In the genomic region with DNA sequence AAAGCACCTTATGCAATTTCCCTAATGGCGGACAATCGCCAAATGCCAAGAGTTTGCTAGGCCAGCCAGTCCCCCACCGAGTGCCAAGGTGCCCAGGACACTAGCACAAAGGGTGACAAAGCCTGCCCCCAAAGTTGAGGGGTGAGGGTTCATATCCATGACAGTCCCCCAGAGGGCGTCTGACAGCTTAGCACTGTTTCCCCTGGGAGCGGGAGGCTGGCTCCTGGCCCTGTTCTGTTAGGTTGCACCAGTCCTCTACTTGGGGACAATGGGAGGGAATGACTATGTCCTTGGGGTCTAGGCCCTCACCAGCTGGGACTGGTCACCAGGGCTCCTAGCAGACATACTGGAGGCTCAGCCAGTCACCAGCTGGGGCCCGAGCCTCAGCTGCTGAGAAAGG, we compare ENCODE assay signal across 15 cellular contexts.
A peak's percentile ranks its signal among the peaks of the same experiment; 100 is the strongest.
DNase-seq lines count a peak whose midpoint lies in the region; ATAC-seq, FAIRE-seq and TF ChIP-seq lines count a peak whose summit lies in the region.
"Had no signal": no experiment of that assay in that cellular context is flagged by ENCODE, and none has a peak within 500 bp of the region (broad histone marks: within the 10 kb centered on the region; RNA-seq: fewer than 3 reads in every experiment).

No MANE protein-coding gene starts in this region.

- H3K18ac ChIP-seq in H1 (ENCODE audit: extremely low read depth, low read length), result no peak overlapping the region; the same call in 1 of the 2 replicates

- intact Hi-C loops in A673 (cut with micrococcal nuclease; ENCODE audit: unreplicated experiment), result loop anchor here (5.0 kb wide), 1 partner anchor 71 kb away; the partner anchor contains the start of gene PIPOX

- no peak overlapping the region for H3K56ac ChIP-seq in H1 (replicated peaks; ENCODE audit: insufficient read length, low read depth, low read length)

- H3K4me1 ChIP-seq in A673 (ENCODE audit: insufficient read depth, low read length, poor library complexity, severe bottlenecking) (peaks cover 36% of the 10 kb centered on the region), H1 (replicated peaks in 1 of 4; ENCODE audit: control insufficient read depth in 3 of 4, insufficient read depth in 4 of 4, low read length in 3 of 4) (peaks cover 0 to 19% (median 12%) of the 10 kb centered on the region in 4 experiments; a peak in 6 of 7 replicates)
- H3K4me1 ChIP-seq: foreskin keratinocyte had no signal

- no peak overlapping the region for H4K91ac ChIP-seq in H1 (replicated peaks; ENCODE audit: insufficient read length, low read length)

- H4K8ac ChIP-seq in H1 (ENCODE audit: extremely low read depth, insufficient read depth, low read length), result no peak overlapping the region

- no peaks in the 10 kb centered on the region for H3K36me3 ChIP-seq in A673 (ENCODE audit: insufficient read depth, low read length, poor library complexity, severe bottlenecking)
- H3K36me3 ChIP-seq in H1 (ENCODE audit: control insufficient read depth in 2 of 4, insufficient read depth in 4 of 4, low read length in 3 of 4), result peaks cover 0 to 9% (median 2%) of the 10 kb centered on the region in 4 experiments; a peak in 4 of 8 replicates

- peak; percentile 56 for DNase-seq in A673 (ENCODE audit: low spot score)
- DNase-seq in D721Med (ENCODE audit: insufficient read length, low spot score), result no peak
- DNase-seq in NCI-H82 treated with DMSO at 0.1 percent for 48 hours (lab: John Stamatoyannopoulos, UW; ENCODE audit: unreplicated experiment), result peak; percentile 37
- no peak for DNase-seq in H1 (ENCODE audit: low read depth in 1 of 2, low spot score in 2 of 2)
- no peak for DNase-seq in COR-L47 (lab: John Stamatoyannopoulos, UW)
- DNase-seq in mesenteric fat pad (ENCODE audit: low spot score), result no peak
- DNase-seq in NCI-H146 (lab: John Stamatoyannopoulos, UW), result no peak
- DNase-seq: activated CD4-positive, alpha-beta T cell treated with anti-CD3 and anti-CD28 coated beads, Interleukin-2, amount 10 ng/mL, durations not matched to agents 7 days and 5 days; activated naive CD8-positive, alpha-beta T cell treated with anti-CD3 and anti-CD28 coated beads for 36 hours; activated T-cell treated with anti-CD3 and anti-CD28 coated beads for 4 hours; foreskin keratinocyte; NCI-H2081 treated with DMSO at 0.1 percent for 48 hours had no signal

- TF ChIP-seq CTCF in A673 (conservative IDR thresholded peaks at IDR 0.05; ENCODE audit: low read depth, low read length) (peak; percentile 34; the same call in 1 of the 2 replicates), D721Med (IDR thresholded peaks at IDR 0.05; ENCODE audit: insufficient read depth, missing control alignments) (peak; percentile 26), H1 (IDR thresholded peaks at IDR 0.05; ENCODE audit: control extremely low read depth in 1 of 3, insufficient read depth in 1 of 3, low read depth in 1 of 3, low read length in 3 of 3) (peak; percentile 38 to 60 (median 55); a peak in 3 of 4 replicates)

- H2BK20ac ChIP-seq in H1 (ENCODE audit: low read length), result no peak overlapping the region

- BruUV-seq in A673 (replicated peaks; lab: Mats Ljungman, UMichigan), result no TSS peak

- peak; percentile 3 to 23; a peak in 1 of 4 replicates for TF ChIP-seq RAD21 in H1 (IDR thresholded peaks at IDR 0.05 in 1 of 2, conservative IDR thresholded peaks at IDR 0.05 in 1 of 2; ENCODE audit: low read depth in 2 of 2, low read length in 2 of 2)

- no peak overlapping the region for H2BK15ac ChIP-seq in H1 (ENCODE audit: low read length)

- no peak overlapping the region for H2AK5ac ChIP-seq in H1 (ENCODE audit: low read depth, low read length)

- no peak overlapping the region for H3K9ac ChIP-seq in H1 (replicated peaks in 1 of 4; ENCODE audit: extremely low read depth in 1 of 4, low read depth in 3 of 4, low read length in 3 of 4)

- peaks cover 2% of the 10 kb centered on the region; the same call in 1 of the 2 replicates for H3K23me2 ChIP-seq in H1 (ENCODE audit: low read depth, low read length)

- H3K14ac ChIP-seq in H1 (ENCODE audit: insufficient read length), result no peak overlapping the region

- no peak for TF ChIP-seq POLR2A in H1 (IDR thresholded peaks at IDR 0.05; ENCODE audit: control extremely low read depth in 1 of 2, low read depth in 2 of 2, low read length in 2 of 2)

- CTCF ChIA-PET in A673 (lab: Charles Lee) (interaction anchor here (0.8 to 11.8 kb wide), 4 partner anchors 11 to 386 kb away, joined by 3 to 309 read pairs (median 6); no protein-coding TSS in a partner anchor), H1 (lab: Charles Lee; ENCODE audit: partially characterized antibody) (interaction anchor here (0.9 to 19.8 kb wide), 15 partner anchors 10 to 186 kb away, joined by 3 to 548 read pairs (median 17); partner anchors contain the start of genes PHF12 and SEZ6)

- no peak for ATAC-seq in HG02610 (IDR thresholded peaks at IDR 0.05; ENCODE audit: unreplicated experiment)
- ATAC-seq: foreskin keratinocyte; natural killer cell treated with Interleukin-12 subunit alpha and Interleukin-12 subunit beta and Interleukin-15 and Interleukin-18, amount 100 ng/mL, for 72 hours had no signal

- no peaks in the 10 kb centered on the region for H3K79me1 ChIP-seq in H1 (ENCODE audit: low read depth, low read length)

- H2BK120ac ChIP-seq in H1 (replicated peaks; ENCODE audit: low read depth, low read length), result no peak overlapping the region

- no peaks in the 10 kb centered on the region for H4K20me1 ChIP-seq in H1 (replicated peaks in 1 of 2; ENCODE audit: control insufficient read depth in 1 of 2, insufficient read depth in 2 of 2, low read length in 2 of 2)

- no peak overlapping the region for H2AFZ ChIP-seq in H1 (ENCODE audit: low read length)

- H3K27ac ChIP-seq in A673 (ENCODE audit: low read depth, low read length, poor library complexity, severe bottlenecking) (peak overlapping the region; percentile 58), H1 (ENCODE audit: low read depth, low read length) (no peak overlapping the region)
- H3K27ac ChIP-seq: foreskin keratinocyte had no signal

- H4K5ac ChIP-seq in H1 (ENCODE audit: insufficient read length, low read depth, low read length), result no peak overlapping the region

- 84% methylated on average over 6 of the region's 6 CpGs; no CpG with 5 or more reads in 1 of the 2 experiments for WGBS in H1 (ENCODE audit: extremely low coverage in 1 of 2, insufficient coverage in 1 of 2, insufficient read length in 1 of 2, insufficient replicate concordance in 2 of 2, low coverage in 1 of 2, low lambda C conversion rate in 2 of 2, missing lambda C conversion rate in 1 of 2), 2 experiments

- no peak overlapping the region for H2BK5ac ChIP-seq in H1 (ENCODE audit: low read depth, low read length)

- H3K9me3 ChIP-seq in A673 (ENCODE audit: low read depth, low read length, poor library complexity, severe bottlenecking) (no peaks in the 10 kb centered on the region), H1 (ENCODE audit: insufficient read depth in 2 of 2, low read depth in 1 of 2, low read length in 1 of 2) (no peaks in the 10 kb centered on the region)

- no peak overlapping the region for H3K4me2 ChIP-seq in H1 (ENCODE audit: insufficient read depth in 1 of 2, low read depth in 2 of 2, low read length in 2 of 2)

- no peak overlapping the region for H2BK12ac ChIP-seq in H1 (ENCODE audit: low read depth, low read length)

- POLR2A ChIA-PET in A673 (lab: Charles Lee; ENCODE audit: low non-redundant PET) (no interaction called here), H1 (lab: Charles Lee; ENCODE audit: partially characterized antibody) (interaction anchor here (0.6 to 2.8 kb wide), 5 partner anchors 10 to 162 kb away, joined by 3 to 13 read pairs (median 3); no protein-coding TSS in a partner anchor)

- FAIRE-seq in D721Med (lab: Jason Lieb, UNC) (no peak), H1 (lab: Jason Lieb, UNC) (no peak)
- FAIRE-seq: endothelial cell of umbilical vein had no signal

- no peaks in the 10 kb centered on the region for H3K79me2 ChIP-seq in H1 (ENCODE audit: control insufficient read depth in 1 of 2, insufficient read depth in 2 of 2, low read length in 2 of 2)

- TF ChIP-seq EP300 in H1 (IDR thresholded peaks at IDR 0.05; ENCODE audit: borderline replicate concordance in 1 of 2, low read depth in 2 of 2, low read length in 2 of 2), result no peak

- no peak overlapping the region for H3K4ac ChIP-seq in H1 (replicated peaks; ENCODE audit: insufficient read length, low read depth, low read length)

- no peak overlapping the region for H3K23ac ChIP-seq in H1 (ENCODE audit: insufficient read length)

- H3K4me3 ChIP-seq in A673 (ENCODE audit: low read depth, low read length, poor library complexity, severe bottlenecking) (no peak overlapping the region), H1 (ENCODE audit: extremely low read depth in 1 of 4, insufficient read depth in 2 of 4, low read depth in 3 of 4, low read length in 4 of 4) (no peak overlapping the region)

- H3K27me3 ChIP-seq in A673 (replicated peaks; ENCODE audit: insufficient read depth, low read depth, low read length, poor library complexity), result no peaks in the 10 kb centered on the region
- H3K27me3 ChIP-seq in H1 (replicated peaks in 1 of 4; ENCODE audit: control insufficient read depth in 3 of 4, extremely low read depth in 1 of 4, insufficient read depth in 3 of 4, low read length in 3 of 4), result no peaks in the 10 kb centered on the region
- H3K27me3 ChIP-seq: foreskin keratinocyte had no signal

TF ChIP-seq in H1, 55 proteins besides CTCF, POLR2A, EP300 and RAD21:
- TF ChIP-seq JUN (IDR thresholded peaks at IDR 0.05; ENCODE audit: low read depth, low read length) (no peak), KDM1A (IDR thresholded peaks at IDR 0.05; ENCODE audit: borderline replicate concordance, low read length) (no peak), SRF (IDR thresholded peaks at IDR 0.05; ENCODE audit: low read depth, low read length) (no peak), GABPA (IDR thresholded peaks at IDR 0.05; ENCODE audit: borderline replicate concordance, insufficient read depth, low read length) (no peak), SIN3A (conservative IDR thresholded peaks at IDR 0.05 in 1 of 2, IDR thresholded peaks at IDR 0.05 in 1 of 2; ENCODE audit: low read depth in 1 of 2, low read length in 2 of 2) (0 out of 4 replicates have a peak, but pooled peaks of 1 of the 2 experiments have one; percentile 32)
- TF ChIP-seq, protein P1, sequence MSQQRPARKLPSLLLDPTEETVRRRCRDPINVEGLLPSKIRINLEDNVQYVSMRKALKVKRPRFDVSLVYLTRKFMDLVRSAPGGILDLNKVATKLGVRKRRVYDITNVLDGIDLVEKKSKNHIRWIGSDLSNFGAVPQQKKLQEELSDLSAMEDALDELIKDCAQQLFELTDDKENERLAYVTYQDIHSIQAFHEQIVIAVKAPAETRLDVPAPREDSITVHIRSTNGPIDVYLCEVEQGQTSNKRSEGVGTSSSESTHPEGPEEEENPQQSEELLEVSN (IDR thresholded peaks at IDR 0.05), result no peak

Comparison
In these comparisons a context has a peak if more than half of its experiments do, and no peak if none do; other contexts are left out.
1. DNase-seq: peak in A673 (single experiment) and NCI-H82 treated with DMSO at 0.1 percent for 48 hours (single experiment); none in D721Med (single experiment), H1 (0 of 2), COR-L47 (single experiment), mesenteric fat pad (single experiment) and NCI-H146 (single experiment).
2. Peak in every context shown above with its lines, with median percentiles within 50 percentile points of each other: CTCF ChIP-seq.